10 cellular contexts compared by ENCODE assay signal in the genomic region with DNA sequence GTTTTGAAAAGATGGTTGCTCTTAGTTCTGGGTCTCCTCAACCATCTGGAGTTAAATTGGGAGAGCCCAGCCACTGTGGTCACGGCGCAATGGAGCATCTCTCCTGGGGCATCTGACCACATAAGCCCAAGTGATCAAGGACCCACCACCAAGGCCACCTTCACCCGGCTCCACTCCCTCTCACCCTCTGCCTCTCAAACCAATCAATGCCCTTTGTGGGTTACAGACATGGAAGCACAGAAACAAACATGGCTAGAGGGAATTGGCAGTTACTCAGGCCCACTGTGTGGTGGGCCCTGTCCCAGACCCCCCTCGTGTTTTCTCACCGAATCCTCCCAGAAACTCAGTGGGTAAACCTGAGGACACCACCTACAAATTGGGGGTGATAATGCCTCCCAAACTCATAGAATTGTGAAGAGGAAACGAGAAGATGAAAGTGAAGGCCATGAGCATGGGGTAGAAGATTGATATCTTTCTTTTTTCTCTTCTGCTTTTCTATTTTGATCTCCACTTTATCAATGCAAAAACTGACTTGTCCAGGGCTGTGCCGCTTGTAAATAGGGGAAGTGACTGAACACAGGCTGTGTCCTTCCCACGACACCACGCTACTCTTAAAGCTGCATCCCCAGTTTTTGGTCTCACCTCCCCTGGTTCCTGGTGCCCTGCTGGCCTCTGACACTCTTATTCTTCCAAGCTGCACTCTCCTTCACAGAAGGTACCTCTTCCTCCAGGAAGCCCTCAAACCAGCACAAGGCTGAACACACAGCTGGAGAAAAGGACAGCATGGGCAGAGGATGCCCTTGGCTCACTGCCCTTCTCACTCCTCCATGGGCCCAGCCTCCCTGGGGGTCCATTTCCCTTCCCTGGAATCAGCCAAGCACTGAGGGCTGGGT. TPM values are rescaled to one million over a fixed set of nuclear protein-coding genes. Genes with fewer than 3 reads are reported as not detected.
DNase-seq lines count a peak whose midpoint lies in the region; ATAC-seq, FAIRE-seq and TF ChIP-seq lines count a peak whose summit lies in the region.
"Had no signal": no experiment of that assay in that cellular context is flagged by ENCODE, and none has a peak within 500 bp of the region (broad histone marks: within the 10 kb centered on the region; RNA-seq: fewer than 3 reads in every experiment).

No MANE protein-coding gene starts in this region.

- no peaks in the 10 kb centered on the region for H4K20me1 ChIP-seq in HepG2 (ENCODE audit: insufficient read depth, low read length)

- H3K4me1 ChIP-seq in right lobe of liver (no peaks in the 10 kb centered on the region), HepG2 (ENCODE audit: insufficient read depth, low read length) (no peaks in the 10 kb centered on the region)

- WGBS in right lobe of liver (ENCODE audit: insufficient coverage, low coverage, low lambda C conversion rate, missing lambda C conversion rate) = 68% methylated on average over 9 of the region's 9 CpGs
- WGBS in HepG2 (ENCODE audit: low lambda C conversion rate) = 28% methylated on average over 9 of the region's 9 CpGs

- CTCF ChIA-PET in HepG2 (lab: Yijun Ruan, JAX; ENCODE audit: low intra/inter-chr PET ratio, low total read pairs) = no interaction called here

- H3K27me3 ChIP-seq in right lobe of liver = no peaks in the 10 kb centered on the region
- peaks cover 0 to 10% of the 10 kb centered on the region in 2 experiments; a peak in 2 of 5 replicates for H3K27me3 ChIP-seq in HepG2 (ENCODE audit: control insufficient read depth in 1 of 2, insufficient read depth in 2 of 2, low read length in 2 of 2)

- no peak overlapping the region for H3K4me2 ChIP-seq in HepG2 (ENCODE audit: low read depth, low read length)
- H3K4me2 ChIP-seq: A549 had no signal

- H3K36me3 ChIP-seq in right lobe of liver = no peaks in the 10 kb centered on the region
- H3K36me3 ChIP-seq in HepG2 (replicated peaks in 1 of 2; ENCODE audit: control insufficient read depth in 1 of 2, insufficient read depth in 2 of 2, low read length in 2 of 2) = no peaks in the 10 kb centered on the region

- H3K9me3 ChIP-seq in right lobe of liver (no peaks in the 10 kb centered on the region), HepG2 (ENCODE audit: low read length) (no peaks in the 10 kb centered on the region)
- H3K9me3 ChIP-seq: A549 had no signal

- no TSS peak for BruUV-seq in HepG2 (replicated peaks; lab: Mats Ljungman, UMichigan)

- ATAC-seq in right lobe of liver (peak; percentile 28 to 61 (median 36)), HepG2 (no peak), HG03342 (IDR thresholded peaks at IDR 0.05; ENCODE audit: unreplicated experiment) (peak; percentile 88)
- ATAC-seq: A549 had no signal

- no peak overlapping the region for H3K4me3 ChIP-seq in right lobe of liver
- H3K4me3 ChIP-seq in HepG2 (replicated peaks in 1 of 3; ENCODE audit: insufficient read depth in 1 of 3, low read depth in 2 of 3, low read length in 3 of 3) = no peak overlapping the region
- H3K4me3 ChIP-seq: A549 had no signal

- intact Hi-C loops in right lobe of liver (cut with DNase I) = no loop called here
- intact Hi-C loops in HepG2 (cut with micrococcal nuclease; ENCODE audit: unreplicated experiment) = no loop called here

- H2AFZ ChIP-seq in HepG2 (ENCODE audit: low read length) = no peak overlapping the region

- TF ChIP-seq CTCF in right lobe of liver (IDR thresholded peaks at IDR 0.05) (no peak), HepG2 (CRISPR knock-in tag; IDR thresholded peaks at IDR 0.05) (no peak)

- in situ Hi-C loops in HepG2 (cut with HindIII; ENCODE audit: extremely low pct_ligation_motif_present, low pct_unique_long_range_greater_than_20kb) = no loop called here

- no peak for TF ChIP-seq POLR2A in right lobe of liver (IDR thresholded peaks at IDR 0.05)
- no peak for TF ChIP-seq POLR2A in HepG2 (IDR thresholded peaks at IDR 0.05; ENCODE audit: insufficient read depth in 1 of 2, low read depth in 2 of 2, low read length in 2 of 2)

- FAIRE-seq in HepG2 (lab: Jason Lieb, UNC) = no peak
- FAIRE-seq: A549 had no signal

- no peak overlapping the region for H3K27ac ChIP-seq in right lobe of liver
- no peak overlapping the region for H3K27ac ChIP-seq in HepG2 (ENCODE audit: extremely low read length, insufficient read depth, low read length)
- H3K27ac ChIP-seq in caudate nucleus (ENCODE audit: low read depth, low read length) = peak overlapping the region; percentile 90
- H3K27ac ChIP-seq: A549 had no signal

- DNase-seq in right lobe of liver (no peak), HepG2 (ENCODE audit: low spot score) (no peak), caudate nucleus (lab: John Stamatoyannopoulos, UW) (peak in 1 of 61 donors; percentile 41), DMS53 (lab: John Stamatoyannopoulos, UW) (no peak), hypothalamus (lab: John Stamatoyannopoulos, UW) (no peak)
- no peak for DNase-seq in activated CD4-positive, CD25-positive, alpha-beta regulatory T cell treated with anti-CD3 and anti-CD28 coated beads, Interleukin-2, amount 50 U/mL, for 72 hours
- DNase-seq in stimulated activated CD4-positive, alpha-beta T cell treated with anti-CD3 and anti-CD28 coated beads, Interleukin-2, amount 100 ng/mL, for 24 hours = no peak
- DNase-seq: stimulated activated CD4-positive, alpha-beta T cell treated with anti-CD3 and anti-CD28 coated beads, Interleukin-15, amount 100 ng/mL, for 24 hours had no signal

- H3K9ac ChIP-seq in HepG2 (ENCODE audit: insufficient read depth, low read depth, low read length) = no peak overlapping the region

- POLR2A ChIA-PET in HepG2 (lab: Yijun Ruan, JAX) = no interaction called here

- TF ChIP-seq EP300 in HepG2 (IDR thresholded peaks at IDR 0.05; ENCODE audit: low read depth in 2 of 2, low read length in 2 of 2) (no peak), HepG2 (CRISPR knock-in tag; IDR thresholded peaks at IDR 0.05; ENCODE audit: borderline replicate concordance) (no peak)

- TF ChIP-seq RAD21 in HepG2 (CRISPR knock-in tag; IDR thresholded peaks at IDR 0.05) = no peak

- H3K79me2 ChIP-seq in HepG2 (ENCODE audit: insufficient read depth, low read length) = no peaks in the 10 kb centered on the region

TF ChIP-seq in HepG2, 621 proteins besides CTCF, POLR2A, EP300 and RAD21 (continues in another document):
- TF ChIP-seq RCOR2 (CRISPR knock-in tag; IDR thresholded peaks at IDR 0.05) (no peak), KLF11 (CRISPR knock-in tag; IDR thresholded peaks at IDR 0.05) (no peak), HNRNPH1 (optimal IDR thresholded peaks at IDR 0.05; ENCODE audit: low read depth, low read length) (no peak), ZNF282 (IDR thresholded peaks at IDR 0.05; ENCODE audit: partially characterized antibody) (no peak)
- TF ChIP-seq, protein P1, sequence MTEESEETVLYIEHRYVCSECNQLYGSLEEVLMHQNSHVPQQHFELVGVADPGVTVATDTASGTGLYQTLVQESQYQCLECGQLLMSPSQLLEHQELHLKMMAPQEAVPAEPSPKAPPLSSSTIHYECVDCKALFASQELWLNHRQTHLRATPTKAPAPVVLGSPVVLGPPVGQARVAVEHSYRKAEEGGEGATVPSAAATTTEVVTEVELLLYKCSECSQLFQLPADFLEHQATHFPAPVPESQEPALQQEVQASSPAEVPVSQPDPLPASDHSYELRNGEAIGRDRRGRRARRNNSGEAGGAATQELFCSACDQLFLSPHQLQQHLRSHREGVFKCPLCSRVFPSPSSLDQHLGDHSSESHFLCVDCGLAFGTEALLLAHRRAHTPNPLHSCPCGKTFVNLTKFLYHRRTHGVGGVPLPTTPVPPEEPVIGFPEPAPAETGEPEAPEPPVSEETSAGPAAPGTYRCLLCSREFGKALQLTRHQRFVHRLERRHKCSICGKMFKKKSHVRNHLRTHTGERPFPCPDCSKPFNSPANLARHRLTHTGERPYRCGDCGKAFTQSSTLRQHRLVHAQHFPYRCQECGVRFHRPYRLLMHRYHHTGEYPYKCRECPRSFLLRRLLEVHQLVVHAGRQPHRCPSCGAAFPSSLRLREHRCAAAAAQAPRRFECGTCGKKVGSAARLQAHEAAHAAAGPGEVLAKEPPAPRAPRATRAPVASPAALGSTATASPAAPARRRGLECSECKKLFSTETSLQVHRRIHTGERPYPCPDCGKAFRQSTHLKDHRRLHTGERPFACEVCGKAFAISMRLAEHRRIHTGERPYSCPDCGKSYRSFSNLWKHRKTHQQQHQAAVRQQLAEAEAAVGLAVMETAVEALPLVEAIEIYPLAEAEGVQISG (CRISPR knock-in tag; IDR thresholded peaks at IDR 0.05) = no peak

RNA-seq across cellular contexts. Expression of a gene that starts 52.0 kb away (rescaled TPM):
- total RNA-seq in right lobe of liver (1 to 10 TPM; 1.2 to 2.3 (median 1.4) TPM), HepG2 (2016; rRNA removed; fragmentation: Illumina TruSeq; extraction: Trizol) (0.13 TPM in 2 replicates)
- 0.18 TPM in 1 of 2 replicates, not detected in the other for total RNA-seq in HepG2 (2016; cell fraction: cytosol; rRNA removed; fragmentation: Illumina TruSeq; extraction: Trizol; ENCODE audit: low read depth)
- total RNA-seq in HepG2 (2016; cell fraction: insoluble cytoplasmic fraction; rRNA removed; fragmentation: Illumina TruSeq; extraction: Trizol) = 0.13 and 0.16 TPM in 2 replicates
- total RNA-seq in HepG2 (2016; cell fraction: membrane; rRNA removed; fragmentation: Illumina TruSeq; extraction: Trizol) = 0.07 and 0.31 TPM in 2 replicates
- 0.09 TPM in 1 of 2 replicates, not detected in the other for total RNA-seq in HepG2 (2016; cell fraction: nucleus; rRNA removed; fragmentation: Illumina TruSeq; extraction: Trizol)
- polyA plus RNA-seq in HepG2 (2011; rRNA removed) = 0.20 and 0.29 TPM in 2 replicates
- 0.13 and 0.19 TPM in 2 replicates for polyA plus RNA-seq in HepG2 (2011; cell fraction: cytosol; rRNA removed)
- 0.19 and 0.29 TPM in 2 replicates for polyA plus RNA-seq in HepG2 (2011; cell fraction: nucleus; rRNA removed)
- polyA plus RNA-seq in HepG2 (2012) = 0.05 and 0.15 TPM in 2 replicates
- 0.01 TPM in 1 of 2 replicates, not detected in the other for polyA plus RNA-seq in HepG2 (2016; cell fraction: cytosol; fragmentation: Illumina TruSeq; extraction: Trizol; ENCODE audit: low read depth)
- polyA plus RNA-seq in HepG2 (2016; cell fraction: insoluble cytoplasmic fraction; fragmentation: Illumina TruSeq; extraction: Trizol; ENCODE audit: low read depth) = 0.10 and 0.15 TPM in 2 replicates
- polyA plus RNA-seq in HepG2 (2016; cell fraction: membrane; fragmentation: Illumina TruSeq; extraction: Trizol; ENCODE audit: low read depth) = 0.05 TPM in 1 of 2 replicates, not detected in the other
- 0.17 and 0.19 TPM in 2 replicates for polyA plus RNA-seq in HepG2 (2016; cell fraction: nucleus; fragmentation: Illumina TruSeq; extraction: Trizol; ENCODE audit: insufficient read depth, low read depth)
- polyA minus RNA-seq in HepG2 (2011; rRNA and poly(A)+ RNA removed; ENCODE audit: low replicate concordance) = 0.36 TPM in 1 of 2 replicates, not detected in the other
- polyA minus RNA-seq in HepG2 (2011; cell fraction: cytosol; rRNA and poly(A)+ RNA removed) = 0.09 and 0.20 TPM in 2 replicates
- 0.25 and 0.26 TPM in 2 replicates for polyA minus RNA-seq in HepG2 (2011; cell fraction: nucleus; rRNA and poly(A)+ RNA removed)
